In the genomic region with DNA sequence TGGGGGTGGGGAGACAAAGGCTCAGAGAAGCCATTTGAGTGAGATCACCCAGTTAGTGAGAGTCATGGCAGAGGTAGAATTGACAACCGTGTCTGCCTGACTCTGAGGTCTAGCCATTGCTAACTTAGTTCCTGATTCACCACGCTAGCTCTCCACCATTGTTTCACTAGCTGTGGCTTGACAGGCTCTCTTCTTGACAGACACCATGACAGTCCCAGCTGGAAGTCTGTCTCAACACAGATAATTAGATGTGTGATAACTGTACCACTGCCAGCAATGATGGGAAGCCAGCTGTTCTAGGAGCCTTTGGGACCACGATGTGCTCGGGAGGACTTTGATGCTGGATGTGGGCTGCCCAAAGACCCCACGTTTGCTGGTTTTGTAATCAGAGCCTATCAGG, we compare ENCODE assay signal across 22 cellular contexts.
"Had no signal": no experiment of that assay in that cellular context is flagged by ENCODE, and none has a peak within 500 bp of the region (broad histone marks: within the 10 kb centered on the region; RNA-seq: fewer than 3 reads in every experiment).

No MANE protein-coding gene starts in this region.

- H3K27me3 Mint-ChIP-seq: activated CD4-positive, alpha-beta T cell treated with anti-CD3 and anti-CD28 coated beads, Interleukin-2, amount 10 ng/mL, durations not matched to agents 24 days and 14 days; activated CD8-positive, alpha-beta T cell treated with anti-CD3 and anti-CD28 coated beads for 36 hours; activated naive CD8-positive, alpha-beta T cell treated with anti-CD3 and anti-CD28 coated beads, Interleukin-2, amount 10 ng/mL, durations not matched to agents 7 days and 5 days; naive thymus-derived CD4-positive, alpha-beta T cell had no signal

- H3K27ac Mint-ChIP-seq: activated CD4-positive, alpha-beta T cell treated with anti-CD3 and anti-CD28 coated beads, Interleukin-2, amount 10 ng/mL, durations not matched to agents 24 days and 14 days; activated CD8-positive, alpha-beta T cell treated with anti-CD3 and anti-CD28 coated beads for 36 hours; activated naive CD8-positive, alpha-beta T cell treated with anti-CD3 and anti-CD28 coated beads, Interleukin-2, amount 10 ng/mL, durations not matched to agents 7 days and 5 days; activated T-helper 2 cell treated with anti-CD3 and anti-CD28 coated beads, Interferon-gamma antibody, Interleukin-2, Interleukin-4, amounts not matched to agents 10 μg/mL and 5 μg/mL and 100 μg/mL, durations not matched to agents 14 hours and 24 hours and 36 hours had no signal

- DNase-seq: activated CD4-positive, alpha-beta T cell treated with anti-CD3 and anti-CD28 coated beads, Interleukin-2, amount 10 ng/mL, durations not matched to agents 24 days and 14 days; activated CD8-positive, alpha-beta T cell treated with anti-CD3 and anti-CD28 coated beads for 36 hours; activated naive CD4-positive, alpha-beta T cell treated with Interleukin-2 at 50 U/mL for 16 hours; activated naive CD8-positive, alpha-beta T cell treated with anti-CD3 and anti-CD28 coated beads, Interleukin-2, amount 10 ng/mL, durations not matched to agents 7 days and 5 days; activated T-cell treated with anti-CD3 and anti-CD28 coated beads, Interleukin-2, amount 50 U/mL, for 1 hour; amygdala; body of pancreas; central memory CD4-positive, alpha-beta T cell; heart left ventricle; left ventricle myocardium inferior; naive thymus-derived CD4-positive, alpha-beta T cell; nucleus accumbens; sigmoid colon; stimulated activated CD4-positive, alpha-beta T cell treated with anti-CD3 and anti-CD28 coated beads, Interleukin-4, amount 100 ng/mL, for 24 hours; stimulated activated naive CD4-positive, alpha-beta T cell treated with Interleukin-2 at 50 U/mL for 16 hours; substantia nigra; T1000; tibial artery; uterus had no signal

- H3K4me3 Mint-ChIP-seq: activated CD4-positive, alpha-beta T cell treated with anti-CD3 and anti-CD28 coated beads, Interleukin-2, amount 10 ng/mL, durations not matched to agents 24 days and 14 days; activated CD8-positive, alpha-beta T cell treated with anti-CD3 and anti-CD28 coated beads for 36 hours; activated naive CD8-positive, alpha-beta T cell treated with anti-CD3 and anti-CD28 coated beads, Interleukin-2, amount 10 ng/mL, durations not matched to agents 7 days and 5 days; naive thymus-derived CD4-positive, alpha-beta T cell had no signal

- ATAC-seq: activated CD8-positive, alpha-beta T cell treated with anti-CD3 and anti-CD28 coated beads for 36 hours; body of pancreas; gastroesophageal sphincter; heart left ventricle; naive thymus-derived CD4-positive, alpha-beta T cell had no signal

- H3K9me3 ChIP-seq: body of pancreas, sigmoid colon, tibial artery, uterus had no signal

- H3K27ac ChIP-seq: body of pancreas, coronary artery, gastroesophageal sphincter, heart left ventricle, left ventricle myocardium inferior, sigmoid colon, tibial artery, uterus had no signal

- H3K4me3 ChIP-seq: body of pancreas, coronary artery, gastroesophageal sphincter, heart left ventricle, left ventricle myocardium inferior, sigmoid colon, tibial artery, uterus had no signal

- H3K27me3 ChIP-seq: body of pancreas, sigmoid colon, tibial artery, uterus had no signal

- H3K4me1 Mint-ChIP-seq: activated naive CD8-positive, alpha-beta T cell treated with anti-CD3 and anti-CD28 coated beads, Interleukin-2, amount 10 ng/mL, durations not matched to agents 7 days and 5 days had no signal

- H3K4me1 ChIP-seq: body of pancreas, gastroesophageal sphincter, heart left ventricle, left ventricle myocardium inferior, sigmoid colon, uterus had no signal

- H3K36me3 ChIP-seq: gastroesophageal sphincter, heart left ventricle, left ventricle myocardium inferior, sigmoid colon, tibial artery, uterus had no signal
